1 cellular context compared by ENCODE assay signal in the genomic region with DNA sequence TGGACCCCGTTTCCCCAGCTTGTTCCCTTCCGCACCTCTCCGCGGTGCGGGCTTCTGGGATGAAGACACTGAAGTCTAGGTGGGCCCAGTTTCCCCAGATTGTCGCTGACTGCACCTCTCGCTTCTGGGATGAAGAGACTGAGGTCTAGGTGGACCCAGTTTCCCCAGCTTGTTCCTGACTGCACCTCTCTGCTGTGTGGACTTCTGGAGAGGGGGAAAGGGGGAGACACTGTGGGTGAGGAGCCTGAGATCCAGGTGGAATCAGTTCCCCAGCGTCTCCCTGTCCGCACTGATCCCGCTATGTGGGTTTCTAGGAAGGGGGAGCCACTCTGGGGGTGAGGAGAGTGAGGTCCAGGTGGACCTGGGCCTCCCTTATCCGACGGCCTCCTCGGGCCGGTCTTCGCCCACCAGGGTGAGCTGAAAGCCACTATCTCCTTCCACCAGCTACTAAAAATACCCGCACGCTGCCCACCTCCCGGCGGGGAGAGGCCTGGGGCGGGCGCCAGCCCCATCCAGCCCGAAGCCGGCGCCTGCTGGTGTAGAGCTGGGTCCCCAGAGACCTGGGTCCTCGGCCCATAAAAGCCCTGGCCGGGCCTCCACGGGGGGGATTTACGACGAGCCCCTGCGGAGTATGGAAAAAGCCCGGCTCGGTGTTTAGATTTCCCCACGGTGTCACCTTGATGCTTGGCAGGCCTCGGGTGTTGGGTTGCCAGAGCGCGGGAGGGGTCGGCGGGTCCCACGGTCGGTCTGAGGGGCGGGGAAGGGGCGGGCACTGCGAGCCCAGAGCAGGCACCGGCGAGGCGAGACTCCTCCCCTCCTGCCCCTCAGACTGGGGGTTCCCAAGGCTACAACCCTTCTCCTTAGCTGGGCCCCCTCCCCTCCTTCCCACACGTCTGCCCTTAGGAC.
TF ChIP-seq lines count a peak whose summit lies in the region.

No MANE protein-coding gene starts in this region.

TF ChIP-seq in liver, 16 proteins besides CTCF, POLR2A, EP300 and RAD21:
- TF ChIP-seq EGR1 (IDR thresholded peaks at IDR 0.05; ENCODE audit: low read depth in 2 of 2) (no peak), JUND (IDR thresholded peaks at IDR 0.05) (no peak), FOXA1 (IDR thresholded peaks at IDR 0.05) (no peak), RXRA (IDR thresholded peaks at IDR 0.05) (no peak), HNF4A (conservative IDR thresholded peaks at IDR 0.05) (no peak), YY1 (IDR thresholded peaks at IDR 0.05) (no peak), NR2F2 (IDR thresholded peaks at IDR 0.05) (no peak), FOXA2 (IDR thresholded peaks at IDR 0.05) (no peak), TAF1 (conservative IDR thresholded peaks at IDR 0.05) (no peak), HNF4G (IDR thresholded peaks at IDR 0.05) (no peak), SP1 (IDR thresholded peaks at IDR 0.05) (no peak), GABPA (IDR thresholded peaks at IDR 0.05 in 1 of 2, conservative IDR thresholded peaks at IDR 0.05 in 1 of 2) (no peak)
- TF ChIP-seq, protein P1, sequence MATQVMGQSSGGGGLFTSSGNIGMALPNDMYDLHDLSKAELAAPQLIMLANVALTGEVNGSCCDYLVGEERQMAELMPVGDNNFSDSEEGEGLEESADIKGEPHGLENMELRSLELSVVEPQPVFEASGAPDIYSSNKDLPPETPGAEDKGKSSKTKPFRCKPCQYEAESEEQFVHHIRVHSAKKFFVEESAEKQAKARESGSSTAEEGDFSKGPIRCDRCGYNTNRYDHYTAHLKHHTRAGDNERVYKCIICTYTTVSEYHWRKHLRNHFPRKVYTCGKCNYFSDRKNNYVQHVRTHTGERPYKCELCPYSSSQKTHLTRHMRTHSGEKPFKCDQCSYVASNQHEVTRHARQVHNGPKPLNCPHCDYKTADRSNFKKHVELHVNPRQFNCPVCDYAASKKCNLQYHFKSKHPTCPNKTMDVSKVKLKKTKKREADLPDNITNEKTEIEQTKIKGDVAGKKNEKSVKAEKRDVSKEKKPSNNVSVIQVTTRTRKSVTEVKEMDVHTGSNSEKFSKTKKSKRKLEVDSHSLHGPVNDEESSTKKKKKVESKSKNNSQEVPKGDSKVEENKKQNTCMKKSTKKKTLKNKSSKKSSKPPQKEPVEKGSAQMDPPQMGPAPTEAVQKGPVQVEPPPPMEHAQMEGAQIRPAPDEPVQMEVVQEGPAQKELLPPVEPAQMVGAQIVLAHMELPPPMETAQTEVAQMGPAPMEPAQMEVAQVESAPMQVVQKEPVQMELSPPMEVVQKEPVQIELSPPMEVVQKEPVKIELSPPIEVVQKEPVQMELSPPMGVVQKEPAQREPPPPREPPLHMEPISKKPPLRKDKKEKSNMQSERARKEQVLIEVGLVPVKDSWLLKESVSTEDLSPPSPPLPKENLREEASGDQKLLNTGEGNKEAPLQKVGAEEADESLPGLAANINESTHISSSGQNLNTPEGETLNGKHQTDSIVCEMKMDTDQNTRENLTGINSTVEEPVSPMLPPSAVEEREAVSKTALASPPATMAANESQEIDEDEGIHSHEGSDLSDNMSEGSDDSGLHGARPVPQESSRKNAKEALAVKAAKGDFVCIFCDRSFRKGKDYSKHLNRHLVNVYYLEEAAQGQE (IDR thresholded peaks at IDR 0.05), result no peak
- TF ChIP-seq, protein P2, sequence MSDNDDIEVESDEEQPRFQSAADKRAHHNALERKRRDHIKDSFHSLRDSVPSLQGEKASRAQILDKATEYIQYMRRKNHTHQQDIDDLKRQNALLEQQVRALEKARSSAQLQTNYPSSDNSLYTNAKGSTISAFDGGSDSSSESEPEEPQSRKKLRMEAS (IDR thresholded peaks at IDR 0.05), result no peak
- TF ChIP-seq, protein P3, sequence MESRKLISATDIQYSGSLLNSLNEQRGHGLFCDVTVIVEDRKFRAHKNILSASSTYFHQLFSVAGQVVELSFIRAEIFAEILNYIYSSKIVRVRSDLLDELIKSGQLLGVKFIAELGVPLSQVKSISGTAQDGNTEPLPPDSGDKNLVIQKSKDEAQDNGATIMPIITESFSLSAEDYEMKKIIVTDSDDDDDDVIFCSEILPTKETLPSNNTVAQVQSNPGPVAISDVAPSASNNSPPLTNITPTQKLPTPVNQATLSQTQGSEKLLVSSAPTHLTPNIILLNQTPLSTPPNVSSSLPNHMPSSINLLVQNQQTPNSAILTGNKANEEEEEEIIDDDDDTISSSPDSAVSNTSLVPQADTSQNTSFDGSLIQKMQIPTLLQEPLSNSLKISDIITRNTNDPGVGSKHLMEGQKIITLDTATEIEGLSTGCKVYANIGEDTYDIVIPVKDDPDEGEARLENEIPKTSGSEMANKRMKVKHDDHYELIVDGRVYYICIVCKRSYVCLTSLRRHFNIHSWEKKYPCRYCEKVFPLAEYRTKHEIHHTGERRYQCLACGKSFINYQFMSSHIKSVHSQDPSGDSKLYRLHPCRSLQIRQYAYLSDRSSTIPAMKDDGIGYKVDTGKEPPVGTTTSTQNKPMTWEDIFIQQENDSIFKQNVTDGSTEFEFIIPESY (IDR thresholded peaks at IDR 0.05), result no peak
- TF ChIP-seq, protein P4, sequence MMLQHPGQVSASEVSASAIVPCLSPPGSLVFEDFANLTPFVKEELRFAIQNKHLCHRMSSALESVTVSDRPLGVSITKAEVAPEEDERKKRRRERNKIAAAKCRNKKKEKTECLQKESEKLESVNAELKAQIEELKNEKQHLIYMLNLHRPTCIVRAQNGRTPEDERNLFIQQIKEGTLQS (IDR thresholded peaks at IDR 0.05), result no peak
TF ChIP-seq in liver: peak in this region for 0.
